Comparison of ENCODE assay signal across 11 cellular contexts in the genomic region with DNA sequence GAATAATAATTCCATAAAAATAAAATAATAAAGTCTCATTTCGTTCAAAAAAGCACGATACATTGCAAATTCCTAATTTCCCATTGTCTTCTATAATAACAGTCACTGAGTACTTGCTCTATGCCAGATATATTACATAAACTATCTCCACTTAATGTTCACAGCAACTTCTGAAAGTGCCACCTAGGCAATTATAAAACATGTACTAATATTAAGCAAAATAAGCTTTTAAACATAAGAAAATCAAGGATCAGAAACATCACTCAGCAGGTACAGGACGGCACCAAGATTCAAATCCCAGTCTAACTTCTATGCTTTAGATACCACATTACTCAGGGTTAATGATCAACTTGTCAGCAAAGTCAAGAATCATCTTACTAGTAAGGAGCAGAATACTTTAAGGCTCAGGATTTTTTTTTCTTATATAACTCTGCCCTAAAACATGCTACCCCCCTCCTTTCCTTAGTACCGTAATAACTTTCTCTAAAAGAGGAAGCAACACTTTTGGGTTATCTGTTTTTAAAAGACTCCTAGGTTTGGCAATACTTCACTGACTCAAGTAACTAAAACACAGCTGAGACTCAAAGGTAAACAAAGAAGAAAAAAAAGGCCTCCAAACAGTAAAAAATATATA. TPM values are rescaled to one million over a fixed set of nuclear protein-coding genes. Genes with fewer than 3 reads are reported as not detected.
DNase-seq lines count a peak whose midpoint lies in the region; ATAC-seq, FAIRE-seq and TF ChIP-seq lines count a peak whose summit lies in the region.
"Had no signal": no experiment of that assay in that cellular context is flagged by ENCODE, and none has a peak within 500 bp of the region (broad histone marks: within the 10 kb centered on the region; RNA-seq: fewer than 3 reads in every experiment).

No MANE protein-coding gene starts in this region.

- no peak for DNase-seq in GM12892 (ENCODE audit: insufficient read length)
- DNase-seq in kidney glomerular epithelial cell (lab: John Stamatoyannopoulos, UW), result peak; percentile 51
- no peak for DNase-seq in activated CD4-positive, alpha-beta T cell treated with anti-CD3 and anti-CD28 coated beads, Interleukin-2, amount 50 U/mL, for 4 hours
- DNase-seq in urothelium cell line (ENCODE audit: low spot score), result no peak
- no peak for DNase-seq in stimulated activated naive CD4-positive, alpha-beta T cell (lab: John Stamatoyannopoulos, UW)
- no peak for DNase-seq in uterus
- DNase-seq: DMS153, stomach had no signal

- H3K27ac ChIP-seq in uterus, result no peak overlapping the region
- H3K27ac ChIP-seq: stomach had no signal

- H3K9me3 Mint-ChIP-seq in IgD-negative memory B cell, result no peaks in the 10 kb centered on the region

- TF ChIP-seq CTCF in uterus (IDR thresholded peaks at IDR 0.05), result no peak

- H3K4me3 ChIP-seq in uterus, result no peak overlapping the region
- H3K4me3 ChIP-seq: stomach had no signal

- H3K4me3 Mint-ChIP-seq in IgD-negative memory B cell, result peak overlapping the region; percentile 15 to 86 (median 61)
- H3K4me3 Mint-ChIP-seq: dendritic cell treated with granulocyte-macrophage colony-stimulating factor and Interleukin-4, amounts not matched to agents 40 ng/mL and 50 ng/mL, for 4 days had no signal

- intact Hi-C loops in uterus (cut with DNase I; ENCODE audit: low total_unique reads), result no loop called here

- peak; percentile 89 for ATAC-seq in GM21786 (IDR thresholded peaks at IDR 0.05; ENCODE audit: unreplicated experiment)

- no peaks in the 10 kb centered on the region for H3K36me3 Mint-ChIP-seq in IgD-negative memory B cell

- H3K36me3 ChIP-seq in uterus, result no peaks in the 10 kb centered on the region
- H3K36me3 ChIP-seq: stomach had no signal

- H3K4me1 Mint-ChIP-seq in IgD-negative memory B cell, result peaks cover 62 to 73% (median 70%) of the 10 kb centered on the region in 3 donors

- H3K27me3 ChIP-seq in uterus, result no peaks in the 10 kb centered on the region
- H3K27me3 ChIP-seq: stomach had no signal

- FAIRE-seq in GM12892 (lab: Jason Lieb, UNC) (peak; percentile 62), urothelium cell line (lab: Jason Lieb, UNC) (no peak)

- no peaks in the 10 kb centered on the region for H3K27me3 Mint-ChIP-seq in IgD-negative memory B cell
- H3K27me3 Mint-ChIP-seq: dendritic cell treated with granulocyte-macrophage colony-stimulating factor and Interleukin-4, amounts not matched to agents 40 ng/mL and 50 ng/mL, for 4 days had no signal

- H3K9me3 ChIP-seq in uterus, result no peaks in the 10 kb centered on the region
- H3K9me3 ChIP-seq: stomach had no signal

- H3K27ac Mint-ChIP-seq in IgD-negative memory B cell, result peak overlapping the region; percentile 78 to 97 (median 93)
- H3K27ac Mint-ChIP-seq: dendritic cell treated with granulocyte-macrophage colony-stimulating factor and Interleukin-4, amounts not matched to agents 40 ng/mL and 50 ng/mL, for 4 days had no signal

- no peaks in the 10 kb centered on the region for H3K4me1 ChIP-seq in uterus

- TF ChIP-seq POLR2A in GM12892 (IDR thresholded peaks at IDR 0.05; ENCODE audit: low read depth, low read length) (no peak), uterus (IDR thresholded peaks at IDR 0.05) (no peak)

RNA-seq across cellular contexts. Expression of gene USP6NL, which starts 51.3 kb away (rescaled TPM):
- polyA plus RNA-seq in GM12892 (2012; ENCODE audit: missing spikeins), result 10.6 TPM
- 39.3 TPM for polyA plus RNA-seq in IgD-negative memory B cell
- total RNA-seq in uterus, result 10 to 100 TPM in 3 of 4 donors, 1 to 10 TPM in 1; 3.8 to 21.9 (median 17.0) TPM
